ENCODE assay signal across 14 cellular contexts in genomic region chr9:105466898-105467455, GRCh38.
"Had no signal": no experiment of that assay in that cellular context is flagged by ENCODE, and none has a peak within 500 bp of the region (broad histone marks: within the 10 kb centered on the region; RNA-seq: fewer than 3 reads in every experiment).

No MANE protein-coding gene starts in this region.

- FAIRE-seq: endometrium had no signal

- H3K4me1 ChIP-seq: breast epithelium had no signal

- H3K4me3 ChIP-seq: breast epithelium had no signal

- H3K9me3 ChIP-seq: breast epithelium had no signal

- ATAC-seq: natural killer cell treated with Interleukin-12 subunit alpha and Interleukin-12 subunit beta and Interleukin-15 and Interleukin-18, amount 100 ng/mL, for 72 hours; stimulated activated memory B cell treated with anti-CD40 and anti-IgM and Interleukin-4, amounts not matched to agents 10 μg/mL and 1 μg/mL and 100 μg/mL, for 72 hours had no signal

- H3K27me3 ChIP-seq: breast epithelium had no signal

- DNase-seq: activated CD4-positive, alpha-beta T cell treated with anti-CD3 and anti-CD28 coated beads, Interleukin-2, amount 10 ng/mL, durations not matched to agents 7 days and 5 days; activated CD4-positive, CD25-positive, alpha-beta regulatory T cell; activated naive CD8-positive, alpha-beta T cell treated with anti-CD3 and anti-CD28 coated beads for 36 hours; anterior cingulate cortex; foreskin fibroblast; head of caudate nucleus; immature natural killer cell; posterior cingulate gyrus; stimulated activated CD4-positive, alpha-beta T cell treated with anti-CD3 and anti-CD28 coated beads, Interleukin-2, amount 100 ng/mL, for 48 hours; T-helper 2 cell had no signal

- H3K27ac ChIP-seq: breast epithelium had no signal
